In the genomic region with DNA sequence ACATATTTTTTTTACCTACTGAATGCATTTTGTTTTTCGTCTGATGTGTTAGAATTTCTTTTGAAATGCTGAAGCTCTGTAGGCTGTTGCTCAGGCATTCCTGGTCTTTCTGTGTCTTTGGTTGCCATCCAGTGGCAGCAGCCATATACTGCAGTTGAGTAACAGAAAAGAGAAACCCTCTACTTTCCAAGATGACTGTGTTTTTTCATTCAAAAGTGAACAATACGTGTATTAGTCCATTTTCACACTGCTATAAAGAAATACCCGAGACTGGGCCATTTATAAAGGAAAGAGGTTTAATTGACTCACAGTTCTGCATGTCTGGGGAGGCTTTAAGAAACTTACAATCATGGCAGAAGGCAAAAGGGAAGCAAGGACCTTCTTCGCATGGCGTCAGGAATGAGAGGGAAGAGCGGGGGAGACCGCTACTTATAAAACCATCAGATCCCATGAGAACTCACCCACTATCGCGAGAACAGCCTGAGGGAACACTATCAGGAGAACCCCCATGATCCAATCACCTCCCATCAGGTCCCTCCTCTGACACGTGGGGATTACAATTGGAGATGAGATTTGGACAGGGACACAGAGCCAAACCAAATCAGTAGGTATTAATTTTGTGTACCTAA, we compare ENCODE assay signal across 8 cellular contexts. TPM values are rescaled to one million over a fixed set of nuclear protein-coding genes. Genes with fewer than 3 reads are reported as not detected.
DNase-seq lines count a peak whose midpoint lies in the region; ATAC-seq and TF ChIP-seq lines count a peak whose summit lies in the region.

No MANE protein-coding gene starts in this region.

- TF ChIP-seq CTCF in BJ (IDR thresholded peaks at IDR 0.05; ENCODE audit: insufficient read depth, low read depth, low read length), result peak; percentile 75
- TF ChIP-seq CTCF in osteocyte (IDR thresholded peaks at IDR 0.05), result peak; percentile 82

- POLR2A ChIA-PET in BJ (lab: Charles Lee), result no interaction called here

- no peaks in the 10 kb centered on the region for H3K9me3 Mint-ChIP-seq in osteocyte (ENCODE audit: unreplicated experiment)

- H3K36me3 Mint-ChIP-seq in osteocyte (ENCODE audit: unreplicated experiment), result no peaks in the 10 kb centered on the region

- H3K4me3 Mint-ChIP-seq in osteocyte (ENCODE audit: unreplicated experiment), result peak overlapping the region; percentile 78

- peaks cover 24% of the 10 kb centered on the region for H3K27me3 Mint-ChIP-seq in osteocyte (ENCODE audit: unreplicated experiment)

- H3K36me3 ChIP-seq in BJ (ENCODE audit: control insufficient read depth, insufficient read depth, low read length), result no peaks in the 10 kb centered on the region

- H3K27ac Mint-ChIP-seq in osteocyte (ENCODE audit: unreplicated experiment), result peak overlapping the region; percentile 85

- H3K27me3 ChIP-seq in BJ (ENCODE audit: control insufficient read depth, insufficient read depth, low read length), result no peaks in the 10 kb centered on the region

- DNase-seq in BJ (ENCODE audit: low read depth) (peak; percentile 36), KG1 (lab: John Stamatoyannopoulos, UW) (peak; percentile 77), RPMI8226 (peak; percentile 47), foreskin melanocyte (peak; percentile 79), osteocyte (ENCODE audit: extremely low spot score, unreplicated experiment) (no peak), islet precursor cell (no peak)
- DNase-seq in activated naive CD4-positive, alpha-beta T cell treated with Interleukin-2 at 50 U/mL for 16 hours, result peak; percentile 68

- CTCF ChIA-PET in BJ (lab: Yijun Ruan, JAX), result interaction anchor here (0.6 to 1.4 kb wide), 9 partner anchors 68 to 525 kb away, joined by 3 to 12 read pairs (median 4); no protein-coding TSS in a partner anchor

- peak; percentile 47 for ATAC-seq in GM18870 (IDR thresholded peaks at IDR 0.05; ENCODE audit: unreplicated experiment)

- H3K4me1 Mint-ChIP-seq in osteocyte (ENCODE audit: unreplicated experiment), result peaks cover 11% of the 10 kb centered on the region

- H3K4me3 ChIP-seq in BJ (ENCODE audit: low read depth, low read length), result peak overlapping the region; percentile 27

RNA-seq across cellular contexts. Expression of a gene that starts 4.7 kb away (rescaled TPM):
- polyA plus RNA-seq in BJ (2011; rRNA removed), result 30.0 and 30.4 TPM in 2 replicates
- polyA minus RNA-seq in BJ (2011; rRNA and poly(A)+ RNA removed), result 5.0 and 6.1 TPM in 2 replicates
- total RNA-seq in osteocyte, result 59.7 and 69.6 TPM in 2 replicates

Comparison
In these comparisons a context has a peak if more than half of its experiments do, and no peak if none do; other contexts are left out.
1. DNase-seq: peak in BJ (single experiment), KG1 (single experiment), RPMI8226 (single experiment), activated naive CD4-positive, alpha-beta T cell treated with Interleukin-2 at 50 U/mL for 16 hours (single experiment) and foreskin melanocyte (single experiment); none in osteocyte (single experiment) and islet precursor cell (single experiment).